In genomic region chr14:39023939-39024871, GRCh38 we compare ENCODE assay signal across 1 cellular context.
TF ChIP-seq lines count a peak whose summit lies in the region.

No MANE protein-coding gene starts in this region.

TF ChIP-seq in liver, 16 proteins besides CTCF, POLR2A, EP300 and RAD21 (continued from another document):
- TF ChIP-seq MAX (IDR thresholded peaks at IDR 0.05) (peak; percentile 90), FOXA1 (IDR thresholded peaks at IDR 0.05) (peak; percentile 97), GABPA (IDR thresholded peaks at IDR 0.05 in 1 of 2, conservative IDR thresholded peaks at IDR 0.05 in 1 of 2) (peak in 1 of 2 donors; percentile 64), NR2F2 (IDR thresholded peaks at IDR 0.05) (no peak)
TF ChIP-seq in liver: peak in this region for 14.
